In the genomic region with DNA sequence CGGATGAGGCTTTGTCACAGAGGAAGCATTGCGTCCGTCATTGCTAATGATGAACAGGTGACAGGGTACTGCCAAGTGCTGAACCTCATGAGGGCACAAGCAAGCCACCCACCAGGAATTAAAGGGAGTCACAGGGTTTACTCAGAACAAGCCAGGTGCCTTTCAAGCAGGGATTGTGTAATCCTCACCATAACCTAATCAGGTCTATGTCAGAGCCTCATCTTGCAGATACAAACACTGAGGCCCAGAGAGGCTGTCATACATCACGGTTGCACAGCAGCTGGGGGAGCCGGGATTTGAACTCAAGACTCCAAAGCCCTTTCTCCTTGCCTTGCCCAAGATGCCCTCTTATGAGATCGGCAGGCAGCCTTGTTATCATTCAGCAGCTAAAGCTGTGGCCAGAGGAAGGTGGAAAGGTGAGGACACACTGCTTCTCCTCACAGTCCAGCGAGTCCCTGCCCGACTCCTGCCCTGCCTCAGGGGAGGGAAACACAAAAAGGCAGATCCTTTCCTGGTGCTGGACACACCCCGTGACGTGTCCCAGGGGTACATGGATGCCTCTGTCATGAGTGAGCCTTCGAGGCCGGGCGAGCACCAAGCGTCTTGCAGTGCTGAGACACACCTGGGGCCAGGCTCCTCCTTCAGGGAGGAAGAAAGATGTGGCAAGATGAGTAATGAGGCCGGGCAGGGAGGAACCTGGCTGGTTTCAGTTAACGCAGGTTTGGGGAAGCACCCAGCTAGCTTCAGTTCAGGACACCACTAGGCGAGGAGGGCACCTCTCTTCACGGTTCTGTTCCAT, we compare ENCODE assay signal across 8 cellular contexts.
DNase-seq lines count a peak whose midpoint lies in the region; ATAC-seq and TF ChIP-seq lines count a peak whose summit lies in the region.

No MANE protein-coding gene starts in this region.

- dilution Hi-C loops in mammary epithelial cell (cut with HindIII; ENCODE audit: low sequenced_read_pairs), result no loop called here

- peak overlapping the region; percentile 90 for H3K9ac ChIP-seq in mammary epithelial cell (ENCODE audit: insufficient read depth, low read length)

- DNase-seq in Caki2 (ENCODE audit: low read depth) (peak; percentile 54), mammary epithelial cell (peak; percentile 100), GDM1 (lab: John Stamatoyannopoulos, UW) (no peak), NCI-H2227 treated with DMSO at 0.1 percent for 48 hours (lab: John Stamatoyannopoulos, UW) (no peak), EL (no peak)
- no peak for DNase-seq in stimulated activated CD4-positive, alpha-beta T cell treated with anti-CD3 and anti-CD28 coated beads, Interleukin-4, amount 100 ng/mL, for 1 hour

- H3K36me3 ChIP-seq in mammary epithelial cell (ENCODE audit: insufficient read depth, low read length), result no peaks in the 10 kb centered on the region

- WGBS in mammary epithelial cell (ENCODE audit: low coverage, missing lambda C conversion rate), result 15% methylated on average over 18 of the region's 18 CpGs

- H3K27me3 ChIP-seq in mammary epithelial cell (ENCODE audit: insufficient read depth, low read length), result no peaks in the 10 kb centered on the region

- peak overlapping the region; percentile 33 for H2AFZ ChIP-seq in mammary epithelial cell (ENCODE audit: low read depth, low read length)

- peak overlapping the region; percentile 58 for H3K4me2 ChIP-seq in mammary epithelial cell (ENCODE audit: insufficient read depth, low read depth, low read length)

- intact Hi-C loops in mammary epithelial cell (cut with micrococcal nuclease), result loop anchor here (1.0 to 5.0 kb wide), 8 partner anchors 8 to 344 kb away; a partner anchor contains a TSS

- TSS peak; percentile 93 for BruUV-seq in mammary epithelial cell (replicated peaks; lab: Mats Ljungman, UMichigan)

- H3K27ac ChIP-seq in mammary epithelial cell (ENCODE audit: insufficient read depth, low read depth, low read length), result peak overlapping the region; percentile 98

- ATAC-seq in GM19452 (IDR thresholded peaks at IDR 0.05; ENCODE audit: unreplicated experiment), result peak; percentile 85
- peak; percentile 79 for ATAC-seq in HG03442 (IDR thresholded peaks at IDR 0.05; ENCODE audit: unreplicated experiment)

- H3K9me3 ChIP-seq in mammary epithelial cell (replicated peaks; ENCODE audit: insufficient read depth, low read length), result no peaks in the 10 kb centered on the region

- CTCF ChIA-PET in mammary epithelial cell (lab: Charles Lee; ENCODE audit: low non-redundant PET), result interaction anchor here (0.6 to 0.9 kb wide), 3 partner anchors 32 to 167 kb away, joined by 3 to 4 read pairs (median 3); no protein-coding TSS in a partner anchor

- H4K20me1 ChIP-seq in mammary epithelial cell (ENCODE audit: insufficient read depth, low read length), result no peaks in the 10 kb centered on the region

- H3K4me3 ChIP-seq in mammary epithelial cell (replicated peaks in 1 of 3; ENCODE audit: insufficient read depth in 1 of 3, low read depth in 2 of 3, low read length in 3 of 3), result peak overlapping the region in 1 of 3 experiments; percentile 6

- TF ChIP-seq CTCF in mammary epithelial cell (conservative IDR thresholded peaks at IDR 0.05 in 1 of 2, IDR thresholded peaks at IDR 0.05 in 1 of 2; ENCODE audit: extremely low read depth in 1 of 2, insufficient read depth in 1 of 2, low read depth in 1 of 2, low read length in 2 of 2), result peak in 1 of 2 donors; percentile 17

- no peaks in the 10 kb centered on the region for H3K79me2 ChIP-seq in mammary epithelial cell (ENCODE audit: insufficient read depth, low read length)

- H3K4me1 ChIP-seq in mammary epithelial cell (ENCODE audit: insufficient read depth, low read length), result peaks cover 25% of the 10 kb centered on the region

- in situ Hi-C loops in Caki2 (cut with HindIII; ENCODE audit: low pct_unique_long_range_greater_than_20kb, low sequenced_read_pairs) (no loop called here), mammary epithelial cell (cut with MboI; ENCODE audit: low sequenced_read_pairs in 2 of 2) (no loop called here)

Comparison
In these comparisons a context has a peak if more than half of its experiments do, and no peak if none do; other contexts are left out.
1. DNase-seq: peak in Caki2 (single experiment) and mammary epithelial cell (single experiment); none in GDM1 (single experiment), NCI-H2227 treated with DMSO at 0.1 percent for 48 hours (single experiment), EL (single experiment) and stimulated activated CD4-positive, alpha-beta T cell treated with anti-CD3 and anti-CD28 coated beads, Interleukin-4, amount 100 ng/mL, for 1 hour (single experiment).